In the genomic region with DNA sequence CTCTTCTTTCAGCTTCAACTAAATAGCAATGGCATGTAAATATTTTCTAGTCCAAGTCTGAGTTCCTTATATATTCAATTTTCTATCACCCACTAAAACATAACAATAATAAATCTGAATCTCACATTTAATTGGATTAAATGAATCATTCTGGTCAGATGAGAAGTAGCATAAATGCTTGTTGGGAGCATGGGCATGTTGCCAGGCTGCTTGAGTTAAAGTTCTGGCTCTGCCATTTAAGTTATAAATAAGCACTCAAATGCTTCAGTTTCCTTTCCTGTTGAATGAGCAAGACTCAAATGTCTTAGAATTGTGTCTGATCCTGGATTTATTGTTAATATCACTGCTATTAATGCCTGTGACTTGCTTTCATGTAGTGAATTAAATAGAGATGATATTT, we compare ENCODE assay signal across 16 cellular contexts.
DNase-seq lines count a peak whose midpoint lies in the region; ATAC-seq and TF ChIP-seq lines count a peak whose summit lies in the region.
"Had no signal": no experiment of that assay in that cellular context is flagged by ENCODE, and none has a peak within 500 bp of the region (broad histone marks: within the 10 kb centered on the region; RNA-seq: fewer than 3 reads in every experiment).

No MANE protein-coding gene starts in this region.

- no peaks in the 10 kb centered on the region for H3K36me3 Mint-ChIP-seq in activated T-cell treated with anti-CD3 and anti-CD28 coated beads, Interleukin-2, amount 50 U/mL, for 4 hours (ENCODE audit: insufficient read depth)
- H3K36me3 Mint-ChIP-seq: type B pancreatic cell had no signal

- peaks cover 11% of the 10 kb centered on the region for H3K4me1 ChIP-seq in BE2C

- no peaks in the 10 kb centered on the region for H3K9me3 ChIP-seq in BE2C

- H3K9me3 Mint-ChIP-seq in activated T-cell treated with anti-CD3 and anti-CD28 coated beads, Interleukin-2, amount 50 U/mL, for 4 hours = no peaks in the 10 kb centered on the region
- H3K9me3 Mint-ChIP-seq: type B pancreatic cell had no signal

- DNase-seq in BE2C = peak; percentile 84
- peak; percentile 88 for DNase-seq in NCI-H446 treated with DMSO at 0.1 percent for 48 hours (lab: John Stamatoyannopoulos, UW)
- DNase-seq in cardiac fibroblast (ENCODE audit: low read depth in 2 of 2) = peak; percentile 25 to 48
- peak; percentile 7 for DNase-seq in left kidney (ENCODE audit: low read depth, low spot score)
- DNase-seq in NCI-H146 treated with DMSO at 0.1 percent for 48 hours (lab: John Stamatoyannopoulos, UW; ENCODE audit: unreplicated experiment) = no peak
- no peak for DNase-seq in activated T-cell treated with anti-CD3 and anti-CD28 coated beads, Interleukin-2, amount 50 U/mL, for 4 hours
- DNase-seq: activated naive CD4-positive, alpha-beta T cell treated with Interleukin-2 at 50 U/mL for 16 hours; caudate nucleus; islet precursor cell; nucleus accumbens had no signal

- TF ChIP-seq CTCF in BE2C (IDR thresholded peaks at IDR 0.05; ENCODE audit: low read depth, low read length) (no peak; the same call in 1 of the 2 replicates), cardiac fibroblast (IDR thresholded peaks at IDR 0.05; ENCODE audit: low read depth, low read length) (no peak)

- no peaks in the 10 kb centered on the region for H3K27me3 ChIP-seq in BE2C

- H3K27me3 Mint-ChIP-seq in activated T-cell treated with anti-CD3 and anti-CD28 coated beads, Interleukin-2, amount 50 U/mL, for 4 hours (ENCODE audit: low read depth) = no peaks in the 10 kb centered on the region
- H3K27me3 Mint-ChIP-seq: type B pancreatic cell had no signal

- H3K4me3 Mint-ChIP-seq in activated T-cell treated with anti-CD3 and anti-CD28 coated beads, Interleukin-2, amount 50 U/mL, for 4 hours = no peak overlapping the region
- H3K4me3 Mint-ChIP-seq: type B pancreatic cell had no signal

- no peak overlapping the region for H3K4me3 ChIP-seq in BE2C (ENCODE audit: low read depth, low read length)
- H3K4me3 ChIP-seq in cardiac fibroblast (replicated peaks in 1 of 2; ENCODE audit: low read depth in 2 of 2, low read length in 2 of 2) = no peak overlapping the region
- H3K4me3 ChIP-seq: GM12878, skin epidermis had no signal

- no peak for ATAC-seq in HG03097 (IDR thresholded peaks at IDR 0.05; ENCODE audit: low FRiP score, unreplicated experiment)
- ATAC-seq in GM19035 (IDR thresholded peaks at IDR 0.05; ENCODE audit: unreplicated experiment) = no peak
- no peak for ATAC-seq in activated T-cell treated with anti-CD3 and anti-CD28 coated beads, Interleukin-2, amount 50 U/mL, for 4 hours
- ATAC-seq: activated CD4-positive, CD25-positive, alpha-beta regulatory T cell treated with anti-CD3 and anti-CD28 coated beads, Interleukin-2, amount 50 U/mL, for 24 hours; GM12878 had no signal

- H3K36me3 ChIP-seq in BE2C = no peaks in the 10 kb centered on the region

- no peaks in the 10 kb centered on the region for H3K4me1 Mint-ChIP-seq in activated T-cell treated with anti-CD3 and anti-CD28 coated beads, Interleukin-2, amount 50 U/mL, for 4 hours (ENCODE audit: low read depth)

Comparison
In these comparisons a context has a peak if more than half of its experiments do, and no peak if none do; other contexts are left out.
1. DNase-seq: peak in BE2C (single experiment), NCI-H446 treated with DMSO at 0.1 percent for 48 hours (single experiment), cardiac fibroblast (2 of 2) and left kidney (single experiment); none in NCI-H146 treated with DMSO at 0.1 percent for 48 hours (single experiment) and activated T-cell treated with anti-CD3 and anti-CD28 coated beads, Interleukin-2, amount 50 U/mL, for 4 hours (single experiment).